In the genomic region with DNA sequence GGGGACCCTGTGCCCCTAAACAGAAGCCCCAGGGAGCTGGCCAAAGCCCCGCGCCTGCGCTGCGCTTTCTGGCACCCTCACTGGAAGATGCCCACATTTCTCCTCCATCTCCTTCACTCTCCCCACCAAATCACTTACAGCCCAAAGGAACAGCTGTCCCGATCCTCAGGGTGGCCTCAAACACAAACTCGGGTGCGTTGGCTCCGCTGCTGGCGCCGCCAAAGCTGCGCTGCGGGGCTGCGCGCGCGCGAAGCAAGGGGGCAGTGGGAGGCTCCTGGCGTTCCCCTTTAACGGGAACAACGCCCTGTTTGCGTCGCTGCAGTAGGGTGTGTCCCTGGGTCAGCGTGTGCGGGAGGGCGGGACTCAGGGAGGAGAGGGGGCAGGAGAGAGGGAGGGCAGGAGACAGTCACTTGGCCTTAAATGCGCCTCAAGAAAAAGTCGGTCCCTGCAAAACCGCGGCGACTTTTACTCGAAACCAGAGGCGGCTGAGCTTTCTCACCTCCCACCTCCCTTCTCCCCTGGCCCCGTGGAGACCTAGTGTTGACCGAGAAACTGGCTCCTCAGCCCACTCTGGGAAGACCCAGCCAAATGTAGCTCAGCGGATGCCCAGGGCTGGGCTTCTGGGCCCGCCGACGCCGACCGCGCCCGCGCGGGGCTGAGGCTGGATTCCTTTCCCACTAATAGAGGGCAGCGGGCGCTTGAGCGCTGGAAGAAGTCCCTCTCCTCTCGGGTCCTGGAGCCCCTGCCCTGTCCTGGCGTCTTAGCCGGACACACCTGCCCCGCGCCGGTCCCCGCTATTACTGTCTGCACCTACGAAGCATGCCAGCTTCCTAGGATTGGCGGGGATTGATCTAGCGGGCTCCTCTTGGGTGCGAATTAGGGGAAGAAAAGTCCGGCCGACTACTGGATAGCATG, we compare ENCODE assay signal across 9 cellular contexts. TPM values are rescaled to one million over a fixed set of nuclear protein-coding genes. Genes with fewer than 3 reads are reported as not detected.
A peak's percentile ranks its signal among the peaks of the same experiment; 100 is the strongest.
DNase-seq lines count a peak whose midpoint lies in the region; ATAC-seq and TF ChIP-seq lines count a peak whose summit lies in the region.
"Had no signal": no experiment of that assay in that cellular context is flagged by ENCODE, and none has a peak within 500 bp of the region (broad histone marks: within the 10 kb centered on the region; RNA-seq: fewer than 3 reads in every experiment).

No MANE protein-coding gene starts in this region.

- no peaks in the 10 kb centered on the region; a peak in 1 of 7 replicates for H3K36me3 Mint-ChIP-seq in H9 (ENCODE audit: insufficient read depth in 1 of 3, low read depth in 3 of 3)

- H2BK12ac ChIP-seq in H9 (ENCODE audit: insufficient read length, low read depth, low read length), result no peak overlapping the region

- ATAC-seq in SK-N-SH treated with all-trans-retinoic acid at 6 μM for 48 hours, result peak; percentile 81
- ATAC-seq in upper lobe of left lung (ENCODE audit: low FRiP score in 2 of 2), result peak; percentile 89 to 93

- no peak overlapping the region for H2BK120ac ChIP-seq in H9 (ENCODE audit: low read depth, low read length, poor library complexity, severe bottlenecking)

- H3K4ac ChIP-seq in H9 (ENCODE audit: low read depth, low read length), result no peak overlapping the region

- H3K27ac ChIP-seq in H9 (ENCODE audit: insufficient read length, low read depth, low read length), result no peak overlapping the region
- peak overlapping the region; percentile 94 to 99 (median 97) for H3K27ac ChIP-seq in esophagus muscularis mucosa (replicated peaks in 1 of 4)
- H3K27ac ChIP-seq in mesodermal cell (ENCODE audit: low read depth, low read length, severe bottlenecking), result peak overlapping the region; percentile 86
- H3K27ac ChIP-seq in upper lobe of left lung, result peak overlapping the region; percentile 86 to 93 (median 88)

- H3K27me3 Mint-ChIP-seq in H9 (ENCODE audit: low read depth), result peaks cover 100% of the 10 kb centered on the region

- no peak overlapping the region for H3K56ac ChIP-seq in H9 (ENCODE audit: insufficient read length, low read depth, low read length)

- TF ChIP-seq CTCF in H9 (conservative IDR thresholded peaks at IDR 0.05) (no peak), esophagus muscularis mucosa (IDR thresholded peaks at IDR 0.05) (peak; percentile 21 to 55 (median 46)), upper lobe of left lung (IDR thresholded peaks at IDR 0.05) (no peak)

- intact Hi-C loops in esophagus muscularis mucosa (cut with DNase I), result loop anchor here (5.0 kb wide), 1 partner anchor 80 kb away; a partner anchor contains a TSS

- no peaks in the 10 kb centered on the region for H3K9me3 ChIP-seq in H9 (ENCODE audit: control insufficient read depth, low read depth, low read length)
- no peaks in the 10 kb centered on the region for H3K9me3 ChIP-seq in esophagus muscularis mucosa
- no peaks in the 10 kb centered on the region for H3K9me3 ChIP-seq in mesodermal cell (ENCODE audit: control insufficient read depth, low read length)
- no peaks in the 10 kb centered on the region for H3K9me3 ChIP-seq in upper lobe of left lung

- H3K79me1 ChIP-seq in H9 (ENCODE audit: insufficient read depth, low read depth, low read length, poor library complexity, severe bottlenecking), result no peaks in the 10 kb centered on the region

- TF ChIP-seq EP300 in esophagus muscularis mucosa (IDR thresholded peaks at IDR 0.05) (peak; percentile 25), upper lobe of left lung (IDR thresholded peaks at IDR 0.05) (peak in 2 of 4 donors; percentile 2 to 81)

- H3K27me3 ChIP-seq in H9 (ENCODE audit: insufficient read depth, low read length) (peaks cover 50% of the 10 kb centered on the region), esophagus muscularis mucosa (no peaks in the 10 kb centered on the region), upper lobe of left lung (no peaks in the 10 kb centered on the region)

- no peak overlapping the region for H2BK5ac ChIP-seq in H9 (ENCODE audit: insufficient read length, low read length)

- H4K8ac ChIP-seq in H9 (replicated peaks; ENCODE audit: insufficient read length, low read depth, low read length), result no peak overlapping the region

- H3T11ph ChIP-seq in H9 (ENCODE audit: low read length), result no peak overlapping the region

- DNase-seq in H9 (peak; percentile 89), esophagus muscularis mucosa (ENCODE audit: extremely low spot score) (peak; percentile 98), upper lobe of left lung (peak; percentile 79 to 93), NCI-H446 treated with DMSO at 0.1 percent for 48 hours (lab: John Stamatoyannopoulos, UW) (no peak), COR-L47 (lab: John Stamatoyannopoulos, UW) (no peak), germinal center (ENCODE audit: low spot score) (no peak)

- H3K27ac Mint-ChIP-seq in H9, result no peak overlapping the region; a peak in 1 of 7 replicates

- H3K23ac ChIP-seq in H9 (ENCODE audit: insufficient read length, low read depth, low read length), result no peak overlapping the region

- peaks cover 25% of the 10 kb centered on the region for H3K23me2 ChIP-seq in H9 (ENCODE audit: insufficient read length, low read depth, low read length, poor library complexity, severe bottlenecking)

- no peak overlapping the region for H4K5ac ChIP-seq in H9 (ENCODE audit: insufficient read length, low read depth, low read length)

- H3K4me1 ChIP-seq in H9 (ENCODE audit: insufficient read depth, low read length) (no peaks in the 10 kb centered on the region), esophagus muscularis mucosa (peaks cover 26 to 43% (median 41%) of the 10 kb centered on the region in 4 donors), mesodermal cell (ENCODE audit: control insufficient read depth, insufficient read depth, low read length, poor library complexity, severe bottlenecking) (peaks cover 22% of the 10 kb centered on the region), upper lobe of left lung (peaks cover 22 to 65% (median 48%) of the 10 kb centered on the region in 4 donors)

- H3K14ac ChIP-seq in H9 (ENCODE audit: insufficient read depth, low read length), result no peak overlapping the region

- H3K9ac ChIP-seq in H9 (ENCODE audit: extremely low read depth, insufficient read length, low read length), result no peak overlapping the region

- no peaks in the 10 kb centered on the region; a peak in 1 of 5 replicates for H3K9me3 Mint-ChIP-seq in H9

- no peak overlapping the region for H2AK5ac ChIP-seq in H9 (ENCODE audit: insufficient read length, low read length)

- no peaks in the 10 kb centered on the region for H4K20me1 ChIP-seq in H9 (ENCODE audit: control insufficient read depth, insufficient read depth, insufficient read length)

- no peak overlapping the region for H2BK20ac ChIP-seq in H9 (ENCODE audit: low read depth, low read length, poor library complexity, severe bottlenecking)

- peaks cover 22% of the 10 kb centered on the region in 2 experiments for H3K4me1 Mint-ChIP-seq in H9

- H3K36me3 ChIP-seq in esophagus muscularis mucosa (peaks cover 15 to 21% (median 17%) of the 10 kb centered on the region in 4 donors), mesodermal cell (ENCODE audit: control insufficient read depth, insufficient read depth, low read length) (peaks cover 28% of the 10 kb centered on the region), upper lobe of left lung (peaks cover 6 to 18% (median 7%) of the 10 kb centered on the region in 4 donors)

- H3K79me2 ChIP-seq in H9 (ENCODE audit: insufficient read depth, low read length), result no peaks in the 10 kb centered on the region

- no peak overlapping the region for H3K18ac ChIP-seq in H9 (ENCODE audit: insufficient read length, low read depth, low read length)

- TF ChIP-seq POLR2A in esophagus muscularis mucosa (IDR thresholded peaks at IDR 0.05; ENCODE audit: low read depth) (peak; percentile 86), upper lobe of left lung (IDR thresholded peaks at IDR 0.05) (peak in 3 of 4 donors; percentile 45 to 90 (median 65))

- no peak overlapping the region for H2AFZ ChIP-seq in H9 (ENCODE audit: low read length)

- WGBS in H9 (ENCODE audit: extremely low coverage, insufficient read length, low lambda C conversion rate), result no CpG with 5 or more reads among the region's 60 CpGs
- 1% methylated on average over 19 of the region's 60 CpGs for WGBS in esophagus muscularis mucosa
- 1 to 3% methylated on average over 40 to 50 of the region's 60 CpGs for whole genome bisulfite sequencing in mesodermal cell (ENCODE audit: insufficient coverage in 2 of 2), 2 experiments
- 3 to 6% methylated on average over 25 to 51 of the region's 60 CpGs for WGBS in upper lobe of left lung, 2 donors

- H3K4me2 ChIP-seq in H9 (ENCODE audit: insufficient read depth, insufficient read length, low read length), result peak overlapping the region; percentile 71

- H3K4me3 ChIP-seq in esophagus muscularis mucosa (peak overlapping the region; percentile 72 to 81 (median 76)), mesodermal cell (ENCODE audit: extremely low read depth, insufficient read depth, low read length, poor library complexity, severe bottlenecking) (peak overlapping the region; percentile 79), upper lobe of left lung (peak overlapping the region; percentile 7 to 71 (median 58))

- no peak overlapping the region for H4K91ac ChIP-seq in H9 (ENCODE audit: insufficient read length, low read depth, low read length)

- H2BK15ac ChIP-seq in H9 (ENCODE audit: low read depth, low read length), result no peak overlapping the region

- H3K4me3 Mint-ChIP-seq in H9, result peak overlapping the region; percentile 82 to 90

TF ChIP-seq in SK-N-SH treated with all-trans-retinoic acid at 6 μM for 48 hours, 23 proteins besides CTCF, POLR2A, EP300 and RAD21 (continues in another document):
- no peak for TF ChIP-seq TOX (CRISPR knock-in tag; IDR thresholded peaks at IDR 0.05; ENCODE audit: borderline replicate concordance)
- no peak for TF ChIP-seq ZFP30 (CRISPR knock-in tag; IDR thresholded peaks at IDR 0.05)
- no peak for TF ChIP-seq ARNTL (CRISPR knock-in tag; IDR thresholded peaks at IDR 0.05; ENCODE audit: borderline replicate concordance, low read depth)
- TF ChIP-seq, protein P1, sequence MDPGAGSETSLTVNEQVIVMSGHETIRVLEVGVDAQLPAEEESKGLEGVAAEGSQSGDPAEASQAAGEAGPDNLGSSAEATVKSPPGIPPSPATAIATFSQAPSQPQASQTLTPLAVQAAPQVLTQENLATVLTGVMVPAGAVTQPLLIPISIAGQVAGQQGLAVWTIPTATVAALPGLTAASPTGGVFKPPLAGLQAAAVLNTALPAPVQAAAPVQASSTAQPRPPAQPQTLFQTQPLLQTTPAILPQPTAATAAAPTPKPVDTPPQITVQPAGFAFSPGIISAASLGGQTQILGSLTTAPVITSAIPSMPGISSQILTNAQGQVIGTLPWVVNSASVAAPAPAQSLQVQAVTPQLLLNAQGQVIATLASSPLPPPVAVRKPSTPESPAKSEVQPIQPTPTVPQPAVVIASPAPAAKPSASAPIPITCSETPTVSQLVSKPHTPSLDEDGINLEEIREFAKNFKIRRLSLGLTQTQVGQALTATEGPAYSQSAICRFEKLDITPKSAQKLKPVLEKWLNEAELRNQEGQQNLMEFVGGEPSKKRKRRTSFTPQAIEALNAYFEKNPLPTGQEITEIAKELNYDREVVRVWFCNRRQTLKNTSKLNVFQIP (CRISPR knock-in tag; IDR thresholded peaks at IDR 0.05; ENCODE audit: borderline replicate concordance, low read depth), result no peak
- no peak for TF ChIP-seq BACH2 (CRISPR knock-in tag; IDR thresholded peaks at IDR 0.05; ENCODE audit: borderline replicate concordance)
- no peak for TF ChIP-seq ZC3H10 (CRISPR knock-in tag; IDR thresholded peaks at IDR 0.05)

RNA-seq across cellular contexts. Expression of a gene that starts 2.6 kb away (rescaled TPM):
- total RNA-seq in H9 (2021) (0.83 and 1.5 TPM in 2 replicates), esophagus muscularis mucosa (100 to 1,000 TPM; 171 to 253 (median 237) TPM), upper lobe of left lung (100 to 1,000 TPM in 3 of 6 donors, 10 to 100 TPM in 3; 49.7 to 179 (median 105) TPM)
- polyA plus RNA-seq in mesodermal cell (2013, experiment 1 of 2), result 220 TPM
- polyA plus RNA-seq in mesodermal cell (2013, experiment 2 of 2), result 196 TPM
- total RNA-seq: T-helper 1 cell treated with Interleukin-12 subunit alpha and Interleukin-12 subunit beta and Interleukin-4 antibody, amounts not matched to agents 30 ng/mL and 1 ng/mL, for 36 hours had no signal

Comparison
In these comparisons a context has a peak if more than half of its experiments do, and no peak if none do; other contexts are left out.
1. DNase-seq: peak in H9 (single experiment), esophagus muscularis mucosa (single experiment) and upper lobe of left lung (2 of 2); none in NCI-H446 treated with DMSO at 0.1 percent for 48 hours (single experiment), COR-L47 (single experiment) and germinal center (single experiment).
2. CTCF ChIP-seq: peak in esophagus muscularis mucosa (3 of 3); none in H9 (single experiment) and upper lobe of left lung (0 of 6).
3. RNA of a gene that starts 2.6 kb away (total RNA-seq): 171 to 253 TPM in esophagus muscularis mucosa and 49.7 to 179 TPM in upper lobe of left lung; 0.83 to 1.5 TPM in H9; every median in the first group is over 10 times any median in the second.
4. Peak in every context shown above with its lines, with median percentiles within 50 percentile points of each other: H3K4me3 ChIP-seq.